In genomic region chr17:35713069-35713728, GRCh38 we compare ENCODE assay signal across 12 cellular contexts. TPM values are rescaled to one million over a fixed set of nuclear protein-coding genes. Genes with fewer than 3 reads are reported as not detected.
DNase-seq lines count a peak whose midpoint lies in the region; ATAC-seq, FAIRE-seq and TF ChIP-seq lines count a peak whose summit lies in the region.
"Had no signal": no experiment of that assay in that cellular context is flagged by ENCODE, and none has a peak within 500 bp of the region (broad histone marks: within the 10 kb centered on the region; RNA-seq: fewer than 3 reads in every experiment).

No MANE protein-coding gene starts in this region.

- ATAC-seq in IMR-90 (ENCODE audit: low read depth) = peak; percentile 51

- no peak overlapping the region for H3K56ac ChIP-seq in IMR-90 (ENCODE audit: extremely low read depth, insufficient read depth, low read length)
- H3K56ac ChIP-seq in mesendoderm (ENCODE audit: low read length) = peak overlapping the region; percentile 65

- FAIRE-seq in endothelial cell of umbilical vein (lab: Jason Lieb, UNC) = no peak
- FAIRE-seq: bronchial epithelial cell had no signal

- CTCF ChIA-PET in AG04449 (lab: Yijun Ruan, JAX) (interaction anchor here (0.9 to 2.0 kb wide), 4 partner anchors 35 to 102 kb away, joined by 3 to 9 read pairs (median 5); no protein-coding TSS in a partner anchor), IMR-90 (lab: Yijun Ruan, JAX) (interaction anchor here (1.1 kb wide), 1 partner anchor 400 kb away, joined by 3 read pairs; no protein-coding TSS in a partner anchor), endothelial cell of umbilical vein (lab: Charles Lee) (interaction anchor here (0.8 to 1.3 kb wide), 11 partner anchors 9 to 101 kb away, joined by 3 to 6 read pairs (median 4); partner anchors contain the start of gene RASL10B)

- H4K20me1 ChIP-seq in IMR-90 (ENCODE audit: insufficient read depth, low read length) = peaks cover 16% of the 10 kb centered on the region; the same call in 1 of the 2 replicates
- peaks cover 2% of the 10 kb centered on the region for H4K20me1 ChIP-seq in endothelial cell of umbilical vein (replicated peaks; ENCODE audit: control insufficient read depth, extremely low read depth, insufficient read depth, low read length)

- 0 out of 2 replicates have a peak, but pooled peaks have one; percentile 0 for TF ChIP-seq RAD21 in IMR-90 (IDR thresholded peaks at IDR 0.05; ENCODE audit: low read length)

- no peak overlapping the region for H3K18ac ChIP-seq in IMR-90 (ENCODE audit: low read depth, low read length)
- H3K18ac ChIP-seq in mesendoderm (ENCODE audit: low read length) = no peak overlapping the region

- no peak for TF ChIP-seq CTCF in AG04449 (IDR thresholded peaks at IDR 0.05; ENCODE audit: insufficient read depth, low read length, missing control alignments)
- TF ChIP-seq CTCF in IMR-90 (conservative IDR thresholded peaks at IDR 0.05; ENCODE audit: low read depth, low read length) = no peak
- no peak for TF ChIP-seq CTCF in endothelial cell of umbilical vein (IDR thresholded peaks at IDR 0.05; ENCODE audit: extremely low read depth in 1 of 2, insufficient read depth in 1 of 2, low read depth in 1 of 2, low read length in 2 of 2)
- no peak for TF ChIP-seq CTCF in breast epithelium (IDR thresholded peaks at IDR 0.05)

- peak; percentile 90 for DNase-seq in AG04449 (ENCODE audit: low read depth, low spot score)
- peak; percentile 94 for DNase-seq in IMR-90
- DNase-seq in endothelial cell of umbilical vein (ENCODE audit: low read depth, low spot score) = peak; percentile 98
- DNase-seq in mesendoderm = peak; percentile 64
- DNase-seq in NOMO-1 (lab: John Stamatoyannopoulos, UW; ENCODE audit: unreplicated experiment in 2 of 2) = no peak
- no peak for DNase-seq in CD1c-positive myeloid dendritic cell (ENCODE audit: extremely low spot score)
- DNase-seq in activated gamma-delta T cell (lab: John Stamatoyannopoulos, UW) = no peak
- no peak for DNase-seq in breast epithelium (ENCODE audit: low spot score in 2 of 2)
- DNase-seq: activated CD4-positive, alpha-beta T cell treated with anti-CD3 and anti-CD28 coated beads, Interleukin-2, amount 10 ng/mL, durations not matched to agents 24 days and 14 days; CD4-positive, alpha-beta memory T cell had no signal

- no peak overlapping the region for H2AK5ac ChIP-seq in IMR-90 (ENCODE audit: low read depth, low read length)
- H2AK5ac ChIP-seq in mesendoderm (ENCODE audit: low read length) = no peak overlapping the region

- H3K14ac ChIP-seq in IMR-90 (replicated peaks; ENCODE audit: low read depth, low read length) = peak overlapping the region; percentile 8; the same call in 1 of the 2 replicates

- dilution Hi-C loops in IMR-90 (cut with HindIII; ENCODE audit: low sequenced_read_pairs, unreplicated experiment) (no loop called here), endothelial cell of umbilical vein (cut with MboI; ENCODE audit: extremely low pct_ligation_motif_present, low sequenced_read_pairs) (no loop called here)

- H4K5ac ChIP-seq in IMR-90 (ENCODE audit: low read depth, low read length) (no peak overlapping the region), mesendoderm (ENCODE audit: low read length) (no peak overlapping the region)

- intact Hi-C loops in IMR-90 (cut with micrococcal nuclease) (loop anchor here (5.0 kb wide), 1 partner anchor 36 kb away; no protein-coding TSS in a partner anchor), endothelial cell of umbilical vein (cut with micrococcal nuclease) (loop anchor here (2.0 kb wide), 1 partner anchor 82 kb away; no protein-coding TSS in a partner anchor), breast epithelium (cut with DNase I; ENCODE audit: low total_unique reads) (no loop called here)

- H3K9me3 ChIP-seq in IMR-90 (ENCODE audit: control insufficient read depth, insufficient read depth, low read length) (no peaks in the 10 kb centered on the region), endothelial cell of umbilical vein (replicated peaks; ENCODE audit: control insufficient read depth, insufficient read depth, low read length) (no peaks in the 10 kb centered on the region), breast epithelium (no peaks in the 10 kb centered on the region)

- peak overlapping the region; percentile 7 for H2AK9ac ChIP-seq in IMR-90 (replicated peaks; ENCODE audit: low read depth, low read length, poor library complexity)

- H3K4me2 ChIP-seq in IMR-90 (ENCODE audit: low read depth, low read length) = peak overlapping the region; percentile 52; the same call in 1 of the 2 replicates
- peak overlapping the region; percentile 26 for H3K4me2 ChIP-seq in endothelial cell of umbilical vein (ENCODE audit: insufficient read depth, low read length)
- H3K4me2 ChIP-seq in mesendoderm (ENCODE audit: low read length) = no peak overlapping the region

- BruUV-seq in IMR-90 (replicated peaks; lab: Mats Ljungman, UMichigan) = no TSS peak
- no TSS peak for BruUV-seq in endothelial cell of umbilical vein (replicated peaks; lab: Mats Ljungman, UMichigan)

- H3K36me3 ChIP-seq in IMR-90 (ENCODE audit: control insufficient read depth, insufficient read depth, low read length) (peaks cover 19% of the 10 kb centered on the region), endothelial cell of umbilical vein (ENCODE audit: control insufficient read depth in 2 of 2, extremely low read depth in 1 of 2, insufficient read depth in 2 of 2, low read length in 2 of 2) (peaks cover 14 to 15% of the 10 kb centered on the region in 2 experiments), mesendoderm (ENCODE audit: control insufficient read depth, insufficient read depth, low read length) (peaks cover 7% of the 10 kb centered on the region), breast epithelium (no peaks in the 10 kb centered on the region)

- H3K79me1 ChIP-seq in IMR-90 (ENCODE audit: low read depth in 1 of 2, low read length in 2 of 2) (peaks cover 4 to 34% of the 10 kb centered on the region in 2 experiments; a peak in 3 of 4 replicates), mesendoderm (ENCODE audit: low read length) (no peaks in the 10 kb centered on the region)

- H2BK120ac ChIP-seq in IMR-90 (ENCODE audit: low read depth, low read length) = no peak overlapping the region
- no peak overlapping the region for H2BK120ac ChIP-seq in mesendoderm (ENCODE audit: low read depth, low read length)

- H3K79me2 ChIP-seq in endothelial cell of umbilical vein (ENCODE audit: control insufficient read depth, insufficient read depth, low read length) (no peaks in the 10 kb centered on the region), mesendoderm (ENCODE audit: control insufficient read depth, insufficient read depth, low read length) (no peaks in the 10 kb centered on the region)

- H3K4me3 ChIP-seq in AG04449 (ENCODE audit: low read depth, low read length) = no peak overlapping the region
- no peak overlapping the region for H3K4me3 ChIP-seq in IMR-90 (ENCODE audit: insufficient read depth, low read depth, low read length)
- H3K4me3 ChIP-seq in endothelial cell of umbilical vein (replicated peaks in 1 of 3; ENCODE audit: insufficient read depth in 1 of 3, low read depth in 1 of 3, low read length in 3 of 3) = no peak overlapping the region
- no peak overlapping the region for H3K4me3 ChIP-seq in mesendoderm (ENCODE audit: low read length)
- H3K4me3 ChIP-seq in breast epithelium = no peak overlapping the region

- H2BK15ac ChIP-seq in IMR-90 (ENCODE audit: low read depth, low read length) (no peak overlapping the region), mesendoderm (replicated peaks; ENCODE audit: low read depth) (no peak overlapping the region)

- H3K4ac ChIP-seq in IMR-90 (ENCODE audit: low read depth, low read length) (no peak overlapping the region), mesendoderm (ENCODE audit: low read depth, low read length) (no peak overlapping the region)

- in situ Hi-C loops in IMR-90 (cut with MboI; ENCODE audit: low sequenced_read_pairs) = no loop called here

- H3K27ac ChIP-seq in IMR-90 (ENCODE audit: insufficient read depth, low read length) (no peak overlapping the region), endothelial cell of umbilical vein (ENCODE audit: insufficient read depth, low read depth, low read length) (peak overlapping the region; percentile 51), mesendoderm (ENCODE audit: low read depth, low read length) (peak overlapping the region; percentile 81), breast epithelium (no peak overlapping the region)

- TF ChIP-seq POLR2A in IMR-90 (IDR thresholded peaks at IDR 0.05; ENCODE audit: low read depth, low read length) = no peak
- no peak for TF ChIP-seq POLR2A in endothelial cell of umbilical vein (IDR thresholded peaks at IDR 0.05; ENCODE audit: low read depth, low read length)
- no peak for TF ChIP-seq POLR2A in breast epithelium (IDR thresholded peaks at IDR 0.05)

- H3K27me3 ChIP-seq in IMR-90 (ENCODE audit: control insufficient read depth, insufficient read depth, low read length) (no peaks in the 10 kb centered on the region), endothelial cell of umbilical vein (ENCODE audit: control insufficient read depth in 2 of 2, insufficient read depth in 2 of 2, low read length in 2 of 2) (no peaks in the 10 kb centered on the region), mesendoderm (ENCODE audit: insufficient read depth, low read length, poor library complexity) (no peaks in the 10 kb centered on the region), breast epithelium (no peaks in the 10 kb centered on the region)

- POLR2A ChIA-PET in AG04449 (lab: Yijun Ruan, JAX) (interaction anchor here (1.4 kb wide), 1 partner anchor 13 kb away, joined by 7 read pairs; no protein-coding TSS in a partner anchor), IMR-90 (lab: Charles Lee; ENCODE audit: unreplicated experiment) (interaction anchor here (0.7 kb wide), 1 partner anchor 135 kb away, joined by 3 read pairs; the partner anchor contains the start of gene PEX12), endothelial cell of umbilical vein (lab: Charles Lee) (no interaction called here)

- peak overlapping the region; percentile 32; the same call in 1 of the 2 replicates for H3K23ac ChIP-seq in IMR-90 (ENCODE audit: low read depth, low read length)
- peak overlapping the region; percentile 45 for H3K23ac ChIP-seq in mesendoderm (ENCODE audit: low read length)

- H4K8ac ChIP-seq in IMR-90 (ENCODE audit: low read depth in 2 of 2, low read length in 2 of 2) (no peak overlapping the region), mesendoderm (ENCODE audit: low read depth, low read length) (no peak overlapping the region)

- WGBS in IMR-90 (ENCODE audit: extremely low coverage in 2 of 2, insufficient read length in 1 of 2), 2 experiments = 10% methylated on average over 6 of the region's 7 CpGs; no CpG with 5 or more reads in 1 of the 2 experiments
- no CpG with 5 or more reads among the region's 7 CpGs for whole genome bisulfite sequencing in mesendoderm (ENCODE audit: extremely low coverage, insufficient coverage, low lambda C conversion rate)

- H2AFZ ChIP-seq in IMR-90 (replicated peaks; ENCODE audit: low read length, poor library complexity) (no peak overlapping the region), endothelial cell of umbilical vein (ENCODE audit: low read depth, low read length) (no peak overlapping the region)

- H3K4me1 ChIP-seq in IMR-90 (ENCODE audit: control insufficient read depth, insufficient read depth, low read length) (peaks cover 7% of the 10 kb centered on the region), endothelial cell of umbilical vein (ENCODE audit: control insufficient read depth, extremely low read depth, insufficient read depth, low read length) (peaks cover 15% of the 10 kb centered on the region), mesendoderm (ENCODE audit: control insufficient read depth, low read depth, low read length) (peaks cover 2% of the 10 kb centered on the region), breast epithelium (no peaks in the 10 kb centered on the region)

- H2BK20ac ChIP-seq in IMR-90 (ENCODE audit: low read depth, low read length) = no peak overlapping the region

- H3K9ac ChIP-seq in IMR-90 (ENCODE audit: low read depth, low read length) = no peak overlapping the region
- peak overlapping the region; percentile 14 for H3K9ac ChIP-seq in endothelial cell of umbilical vein (replicated peaks; ENCODE audit: extremely low read depth, insufficient read depth, low read length)
- H3K9ac ChIP-seq in mesendoderm (ENCODE audit: low read length) = no peak overlapping the region

- peaks cover 9% of the 10 kb centered on the region for H3K9me1 ChIP-seq in IMR-90 (ENCODE audit: insufficient read depth, low read length)
- no peaks in the 10 kb centered on the region for H3K9me1 ChIP-seq in endothelial cell of umbilical vein (replicated peaks; ENCODE audit: control insufficient read depth, extremely low read depth, insufficient read depth, low read length)

- H4K91ac ChIP-seq in IMR-90 (ENCODE audit: insufficient read depth, low read depth, low read length) = no peak overlapping the region

- no peak overlapping the region for H2BK5ac ChIP-seq in IMR-90 (ENCODE audit: low read depth, low read length, poor library complexity, severe bottlenecking)
- H2BK5ac ChIP-seq in mesendoderm (ENCODE audit: low read length) = peak overlapping the region; percentile 74

RNA-seq across cellular contexts. Expression of gene RASL10B, which starts 18.2 kb away (rescaled TPM):
- total RNA-seq in IMR-90 (2012; rRNA removed) (3.6 and 4.7 TPM in 2 replicates), endothelial cell of umbilical vein (0.71 and 0.78 TPM in 2 replicates), breast epithelium (10 to 100 TPM in 2 of 3 donors, 1 to 10 TPM in 1; 5.9 to 27.8 (median 11.1) TPM)
- polyA plus RNA-seq in IMR-90 (2012; rRNA removed) (4.1 and 4.4 TPM in 2 replicates), endothelial cell of umbilical vein (0.19 and 0.29 TPM in 2 replicates)
- 5.7 and 7.2 TPM in 2 replicates for polyA plus RNA-seq in IMR-90 (2012; cell fraction: cytosol; rRNA removed)
- polyA plus RNA-seq in IMR-90 (2012; cell fraction: nucleus; rRNA removed; ENCODE audit: low replicate concordance) = 5.1 and 10.2 TPM in 2 replicates
- 0.10 and 0.16 TPM in 2 replicates for polyA plus RNA-seq in endothelial cell of umbilical vein (2011; cell fraction: cytosol; rRNA removed)
- 0.36 and 0.43 TPM in 2 replicates for polyA plus RNA-seq in endothelial cell of umbilical vein (2011; cell fraction: nucleus; rRNA removed)
- 0.36 and 0.52 TPM in 2 replicates for polyA plus RNA-seq in endothelial cell of umbilical vein (2012)
- 0.34 and 1.5 TPM in 2 replicates for polyA minus RNA-seq in endothelial cell of umbilical vein
- polyA minus RNA-seq in endothelial cell of umbilical vein (2011; cell fraction: cytosol; rRNA and poly(A)+ RNA removed) = not detected
- polyA minus RNA-seq in endothelial cell of umbilical vein (2011; cell fraction: nucleus; rRNA and poly(A)+ RNA removed) = 0.29 and 0.91 TPM in 2 replicates
- polyA plus RNA-seq in mesendoderm (2013, experiment 1 of 2) = 10.0 TPM
- polyA plus RNA-seq in mesendoderm (2013, experiment 2 of 2) = 10.2 TPM
- polyA plus RNA-seq: IgD-negative memory B cell had no signal

RNA-seq across cellular contexts. Expression of gene GAS2L2, which starts 39.8 kb away (rescaled TPM):
- total RNA-seq in IMR-90 (2012; rRNA removed) (not detected in 2 replicates), endothelial cell of umbilical vein (not detected in 2 replicates), breast epithelium (under 1 TPM; 0.29 to 0.33 (median 0.32) TPM)
- polyA plus RNA-seq in IMR-90 (2012; rRNA removed) (0.02 and 0.03 TPM in 2 replicates), endothelial cell of umbilical vein (not detected in 2 replicates)
- 0.04 TPM in 1 of 2 replicates, not detected in the other for polyA plus RNA-seq in IMR-90 (2012; cell fraction: cytosol; rRNA removed)
- 0.10 and 0.13 TPM in 2 replicates for polyA plus RNA-seq in IMR-90 (2012; cell fraction: nucleus; rRNA removed; ENCODE audit: low replicate concordance)
- not detected in 2 replicates for polyA plus RNA-seq in endothelial cell of umbilical vein (2011; cell fraction: cytosol; rRNA removed)
- 0.05 and 0.10 TPM in 2 replicates for polyA plus RNA-seq in endothelial cell of umbilical vein (2011; cell fraction: nucleus; rRNA removed)
- polyA plus RNA-seq in endothelial cell of umbilical vein (2012) = not detected in 2 replicates
- polyA minus RNA-seq in endothelial cell of umbilical vein = 0.07 TPM in 1 of 2 replicates, not detected in the other
- not detected for polyA minus RNA-seq in endothelial cell of umbilical vein (2011; cell fraction: cytosol; rRNA and poly(A)+ RNA removed)
- not detected in 2 replicates for polyA minus RNA-seq in endothelial cell of umbilical vein (2011; cell fraction: nucleus; rRNA and poly(A)+ RNA removed)
- polyA plus RNA-seq in mesendoderm (2013, experiment 1 of 2) = 0.03 TPM
- polyA plus RNA-seq in mesendoderm (2013, experiment 2 of 2) = 0.01 TPM
- total RNA-seq: activated CD4-positive, alpha-beta T cell treated with anti-CD3 and anti-CD28 coated beads, Interleukin-2, amount 10 ng/mL, durations not matched to agents 24 days and 14 days; bronchial epithelial cell had no signal
- polyA plus RNA-seq: IgD-negative memory B cell had no signal

RNA-seq across cellular contexts. Expression of gene C17orf50, which starts 47.5 kb away (rescaled TPM):
- total RNA-seq in IMR-90 (2012; rRNA removed) (not detected in 2 replicates), endothelial cell of umbilical vein (not detected in 2 replicates), breast epithelium (not detected)
- polyA plus RNA-seq in IMR-90 (2012; rRNA removed) (not detected in 2 replicates), endothelial cell of umbilical vein (0.15 TPM in 1 of 2 replicates, not detected in the other)
- not detected in 2 replicates for polyA plus RNA-seq in IMR-90 (2012; cell fraction: cytosol; rRNA removed)
- polyA plus RNA-seq in IMR-90 (2012; cell fraction: nucleus; rRNA removed; ENCODE audit: low replicate concordance) = not detected in 2 replicates
- polyA plus RNA-seq in endothelial cell of umbilical vein (2011; cell fraction: cytosol; rRNA removed) = 0.06 TPM in 2 replicates
- polyA plus RNA-seq in endothelial cell of umbilical vein (2011; cell fraction: nucleus; rRNA removed) = not detected in 2 replicates
- polyA plus RNA-seq in endothelial cell of umbilical vein (2012) = not detected in 2 replicates
- polyA minus RNA-seq in endothelial cell of umbilical vein = not detected in 2 replicates
- not detected for polyA minus RNA-seq in endothelial cell of umbilical vein (2011; cell fraction: cytosol; rRNA and poly(A)+ RNA removed)
- not detected in 2 replicates for polyA minus RNA-seq in endothelial cell of umbilical vein (2011; cell fraction: nucleus; rRNA and poly(A)+ RNA removed)
- polyA plus RNA-seq in mesendoderm (2013, experiment 1 of 2) = not detected
- polyA plus RNA-seq in mesendoderm (2013, experiment 2 of 2) = not detected
- total RNA-seq: activated CD4-positive, alpha-beta T cell treated with anti-CD3 and anti-CD28 coated beads, Interleukin-2, amount 10 ng/mL, durations not matched to agents 24 days and 14 days; bronchial epithelial cell; CD4-positive, alpha-beta memory T cell had no signal
- polyA plus RNA-seq: CD4-positive, alpha-beta memory T cell; IgD-negative memory B cell had no signal

Comparison
In these comparisons a context has a peak if more than half of its experiments do, and no peak if none do; other contexts are left out.
1. DNase-seq: peak in AG04449 (single experiment), IMR-90 (single experiment), endothelial cell of umbilical vein (single experiment) and mesendoderm (single experiment); none in NOMO-1 (0 of 2), CD1c-positive myeloid dendritic cell (single experiment), activated gamma-delta T cell (single experiment) and breast epithelium (0 of 2).
2. H3K27ac ChIP-seq: peak in endothelial cell of umbilical vein (single experiment) and mesendoderm (single experiment); none in IMR-90 (single experiment) and breast epithelium (0 of 2).